13 cellular contexts compared by ENCODE assay signal in genomic region chr6:149200282-149200936, GRCh38.
"Had no signal": no experiment of that assay in that cellular context is flagged by ENCODE, and none has a peak within 500 bp of the region (broad histone marks: within the 10 kb centered on the region; RNA-seq: fewer than 3 reads in every experiment).

No MANE protein-coding gene starts in this region.

- H3K36me3 Mint-ChIP-seq: stimulated activated effector memory CD8-positive, alpha-beta T cell treated with anti-CD3 and anti-CD28 coated beads, Interleukin-12 subunit alpha, Interleukin-12 subunit beta, amount 100 ng/mL, for 72 hours had no signal

- ATAC-seq: effector memory CD8-positive, alpha-beta T cell; left ventricle myocardium superior; naive thymus-derived CD4-positive, alpha-beta T cell; stimulated activated effector memory CD8-positive, alpha-beta T cell treated with anti-CD3 and anti-CD28 coated beads, Interleukin-12 subunit alpha, Interleukin-12 subunit beta, amount 100 ng/mL, for 72 hours; upper lobe of right lung had no signal

- H3K36me3 ChIP-seq: sigmoid colon, thoracic aorta, upper lobe of right lung had no signal

- H3K9me3 ChIP-seq: thoracic aorta had no signal

- H3K4me3 ChIP-seq: sigmoid colon, thoracic aorta, upper lobe of right lung had no signal

- H3K27ac ChIP-seq: sigmoid colon, thoracic aorta, upper lobe of right lung had no signal

- H3K27me3 Mint-ChIP-seq: activated naive CD8-positive, alpha-beta T cell treated with anti-CD3 and anti-CD28 coated beads for 36 hours; effector memory CD8-positive, alpha-beta T cell; memory B cell; naive thymus-derived CD4-positive, alpha-beta T cell had no signal

- H3K4me1 ChIP-seq: upper lobe of right lung had no signal

- DNase-seq: activated CD4-positive, alpha-beta T cell treated with anti-CD3 and anti-CD28 coated beads, Interleukin-2, amount 50 U/mL, for 1 hour; activated gamma-delta T cell treated with Interleukin-2 at 50 U/mL for 16 hours; activated naive CD8-positive, alpha-beta T cell treated with anti-CD3 and anti-CD28 coated beads for 36 hours; effector memory CD8-positive, alpha-beta T cell; left ventricle myocardium superior; naive thymus-derived CD4-positive, alpha-beta T cell; sigmoid colon; stimulated activated CD4-positive, alpha-beta T cell treated with anti-CD3 and anti-CD28 coated beads, Interleukin-4, amount 100 ng/mL, for 24 hours; T-helper 9 cell; upper lobe of right lung had no signal

- H3K4me1 Mint-ChIP-seq: memory B cell had no signal

- H3K27ac Mint-ChIP-seq: activated naive CD8-positive, alpha-beta T cell treated with anti-CD3 and anti-CD28 coated beads for 36 hours; effector memory CD8-positive, alpha-beta T cell; memory B cell; stimulated activated effector memory CD8-positive, alpha-beta T cell treated with anti-CD3 and anti-CD28 coated beads, Interleukin-12 subunit alpha, Interleukin-12 subunit beta, amount 100 ng/mL, for 72 hours had no signal

- H3K4me3 Mint-ChIP-seq: activated naive CD8-positive, alpha-beta T cell treated with anti-CD3 and anti-CD28 coated beads for 36 hours; effector memory CD8-positive, alpha-beta T cell; memory B cell; naive thymus-derived CD4-positive, alpha-beta T cell; stimulated activated effector memory CD8-positive, alpha-beta T cell treated with anti-CD3 and anti-CD28 coated beads, Interleukin-12 subunit alpha, Interleukin-12 subunit beta, amount 100 ng/mL, for 72 hours had no signal

- H3K27me3 ChIP-seq: sigmoid colon, upper lobe of right lung had no signal
